ENCODE assay signal across 17 cellular contexts in genomic region chr21:42433946-42434551, GRCh38. TPM values are rescaled to one million over a fixed set of nuclear protein-coding genes. Genes with fewer than 3 reads are reported as not detected.
DNase-seq lines count a peak whose midpoint lies in the region; ATAC-seq and TF ChIP-seq lines count a peak whose summit lies in the region.
"Had no signal": no experiment of that assay in that cellular context is flagged by ENCODE, and none has a peak within 500 bp of the region (broad histone marks: within the 10 kb centered on the region; RNA-seq: fewer than 3 reads in every experiment).

No MANE protein-coding gene starts in this region.

- H3K27me3 Mint-ChIP-seq in Calu3 (ENCODE audit: unreplicated experiment): peaks cover 15% of the 10 kb centered on the region

- H3K4me1 Mint-ChIP-seq in Calu3 (ENCODE audit: low read depth, unreplicated experiment): peaks cover 22% of the 10 kb centered on the region

- no peak for ATAC-seq in HG03378 (IDR thresholded peaks at IDR 0.05; ENCODE audit: unreplicated experiment)

- TF ChIP-seq POLR2A in erythroblast (IDR thresholded peaks at IDR 0.05; ENCODE audit: low read length): peak; percentile 24

- no peak for TF ChIP-seq CTCF in Calu3 (IDR thresholded peaks at IDR 0.05; ENCODE audit: unreplicated experiment)

- H3K27ac Mint-ChIP-seq in Calu3 (ENCODE audit: unreplicated experiment): no peak overlapping the region

- BruUV-seq in Calu3 (replicated peaks; lab: Mats Ljungman, UMichigan): no TSS peak

- CTCF ChIA-PET in Calu3 (lab: Charles Lee): no interaction called here

- peak; percentile 70 for DNase-seq in A172 (ENCODE audit: low spot score)
- DNase-seq in Calu3: peak; percentile 54
- peak; percentile 62 for DNase-seq in SW480 (ENCODE audit: low spot score)
- DNase-seq in erythroblast (lab: John Stamatoyannopoulos, UW): peak; percentile 91
- DNase-seq in AG08395 (ENCODE audit: low spot score): no peak
- DNase-seq in COLO668 (lab: John Stamatoyannopoulos, UW; ENCODE audit: unreplicated experiment): no peak
- no peak for DNase-seq in NAMALWA (ENCODE audit: low spot score)
- DNase-seq: activated CD8-positive, alpha-beta memory T cell treated with anti-CD3 and anti-CD28 coated beads, Interleukin-2, amount 50 U/mL, for 48 hours; BE2C; DMS79; esophagus squamous epithelium; head of caudate nucleus; WERI-Rb-1 had no signal

- H3K9me3 Mint-ChIP-seq in Calu3 (ENCODE audit: low read depth, unreplicated experiment): no peaks in the 10 kb centered on the region

- H3K4me3 Mint-ChIP-seq in Calu3 (ENCODE audit: low read depth, unreplicated experiment): no peak overlapping the region

- intact Hi-C loops in Calu3 (cut with micrococcal nuclease; ENCODE audit: unreplicated experiment): loop anchor here (10.0 kb wide), 1 partner anchor 49 kb away; no protein-coding TSS in a partner anchor

- H3K36me3 Mint-ChIP-seq in Calu3 (ENCODE audit: insufficient read depth, unreplicated experiment): no peaks in the 10 kb centered on the region

RNA-seq across cellular contexts. Expression of gene UBASH3A, which starts 30.3 kb away (rescaled TPM):
- total RNA-seq in A172 (2014; rRNA removed; shearing (Covaris generic)): not detected in 2 replicates
- not detected in 2 replicates for total RNA-seq in Calu3 (2022)
- total RNA-seq: kidney epithelial cell, LHCN-M2 had no signal

RNA-seq across cellular contexts. Expression of gene TMPRSS3, which starts 38.2 kb away (rescaled TPM):
- 0.12 TPM in 1 of 2 replicates, not detected in the other for total RNA-seq in A172 (2014; rRNA removed; shearing (Covaris generic))
- 10.3 and 14.0 TPM in 2 replicates for total RNA-seq in Calu3 (2022)
- total RNA-seq: LHCN-M2, thoracic aorta had no signal

Comparison
In these comparisons a context has a peak if more than half of its experiments do, and no peak if none do; other contexts are left out.
1. DNase-seq: peak in A172 (single experiment), Calu3 (single experiment), SW480 (single experiment) and erythroblast (2 of 2); none in AG08395 (single experiment), COLO668 (single experiment) and NAMALWA (single experiment).
2. RNA of gene TMPRSS3, which starts 38.2 kb away (total RNA-seq): 10.3 to 14.0 TPM in Calu3; 0.12 TPM in A172; every median in the first group is over 10 times any median in the second.